ENCODE assay signal across 19 cellular contexts in genomic region chr3:99700637-99701268, GRCh38.
DNase-seq lines count a peak whose midpoint lies in the region; ATAC-seq and TF ChIP-seq lines count a peak whose summit lies in the region.
"Had no signal": no experiment of that assay in that cellular context is flagged by ENCODE, and none has a peak within 500 bp of the region (broad histone marks: within the 10 kb centered on the region; RNA-seq: fewer than 3 reads in every experiment).

No MANE protein-coding gene starts in this region.

- H3K4me3 Mint-ChIP-seq in HFFc6: no peak overlapping the region
- H3K4me3 Mint-ChIP-seq: activated naive CD4-positive, alpha-beta T cell treated with anti-CD3 and anti-CD28 coated beads, Interleukin-2, amount 50 U/mL, for 24 hours had no signal

- intact Hi-C loops in mammary epithelial cell (cut with micrococcal nuclease): loop anchor here (5.0 kb wide), 1 partner anchor 1068 kb away; no protein-coding TSS in a partner anchor
- intact Hi-C loops in sciatic nerve (cut with DNase I): no loop called here

- no peaks in the 10 kb centered on the region for H3K27me3 ChIP-seq in mammary epithelial cell (ENCODE audit: insufficient read depth, low read length)
- H3K27me3 ChIP-seq: stomach had no signal

- H3K27ac Mint-ChIP-seq in HFFc6: peak overlapping the region; percentile 8; the same call in 1 of the 2 replicates
- H3K27ac Mint-ChIP-seq: activated naive CD4-positive, alpha-beta T cell treated with anti-CD3 and anti-CD28 coated beads, Interleukin-2, amount 50 U/mL, for 24 hours; progenitor cell of endocrine pancreas had no signal

- WGBS in mammary epithelial cell (ENCODE audit: low coverage, missing lambda C conversion rate): 96% methylated on average over 8 of the region's 8 CpGs

- H3K4me3 ChIP-seq in mammary epithelial cell (replicated peaks in 1 of 3; ENCODE audit: insufficient read depth in 1 of 3, low read depth in 2 of 3, low read length in 3 of 3) (no peak overlapping the region), foreskin fibroblast (ENCODE audit: low read depth in 1 of 2, low read length in 2 of 2) (no peak overlapping the region)
- H3K4me3 ChIP-seq: stomach had no signal

- peaks cover 18% of the 10 kb centered on the region for H3K36me3 Mint-ChIP-seq in HFFc6 (ENCODE audit: low read depth)
- H3K36me3 Mint-ChIP-seq: activated naive CD4-positive, alpha-beta T cell treated with anti-CD3 and anti-CD28 coated beads, Interleukin-2, amount 50 U/mL, for 24 hours had no signal

- no peak for DNase-seq in HFFc6
- peak; percentile 11 for DNase-seq in mammary epithelial cell
- peak; percentile 48 to 71 for DNase-seq in foreskin fibroblast
- no peak for DNase-seq in sciatic nerve (ENCODE audit: low spot score)
- DNase-seq in NOMO-1 (lab: John Stamatoyannopoulos, UW; ENCODE audit: unreplicated experiment in 2 of 2): no peak
- no peak for DNase-seq in islet precursor cell
- DNase-seq in stimulated activated CD4-positive, alpha-beta T cell treated with anti-CD3 and anti-CD28 coated beads, Interleukin-15, amount 100 ng/mL, for 24 hours: no peak
- DNase-seq in COR-L47 (lab: John Stamatoyannopoulos, UW): no peak
- DNase-seq: activated CD4-positive, alpha-beta T cell treated with anti-CD3 and anti-CD28 coated beads, Interleukin-2, amount 50 U/mL, for 1 hour; activated T-cell treated with anti-CD3 and anti-CD28 coated beads, Interleukin-2, amount 50 U/mL, for 1 hour; AML-193; cerebellar nuclear complex; NCI-H1694 treated with DMSO at 0.1 percent for 48 hours; NCI-H446 treated with DMSO at 0.1 percent for 48 hours; stomach; T1000 had no signal

- no peaks in the 10 kb centered on the region for H4K20me1 ChIP-seq in mammary epithelial cell (ENCODE audit: insufficient read depth, low read length)

- H3K27ac ChIP-seq in mammary epithelial cell (ENCODE audit: insufficient read depth, low read depth, low read length): no peak overlapping the region
- H3K27ac ChIP-seq: stomach had no signal

- no peaks in the 10 kb centered on the region for H3K9me3 Mint-ChIP-seq in HFFc6
- H3K9me3 Mint-ChIP-seq: activated naive CD4-positive, alpha-beta T cell treated with anti-CD3 and anti-CD28 coated beads, Interleukin-2, amount 50 U/mL, for 24 hours had no signal

- CTCF ChIA-PET in mammary epithelial cell (lab: Charles Lee; ENCODE audit: low non-redundant PET): interaction anchor here (0.6 kb wide), 1 partner anchor 612 kb away, joined by 3 read pairs; no protein-coding TSS in a partner anchor

- dilution Hi-C loops in mammary epithelial cell (cut with HindIII; ENCODE audit: low sequenced_read_pairs): no loop called here

- no peak for TF ChIP-seq CTCF in HFFc6 (IDR thresholded peaks at IDR 0.05)
- TF ChIP-seq CTCF in mammary epithelial cell (conservative IDR thresholded peaks at IDR 0.05 in 1 of 2, IDR thresholded peaks at IDR 0.05 in 1 of 2; ENCODE audit: extremely low read depth in 1 of 2, insufficient read depth in 1 of 2, low read depth in 1 of 2, low read length in 2 of 2): no peak
- TF ChIP-seq CTCF in foreskin fibroblast (IDR thresholded peaks at IDR 0.05; ENCODE audit: low read depth, low read length): no peak

- no peaks in the 10 kb centered on the region for H3K9me3 ChIP-seq in mammary epithelial cell (replicated peaks; ENCODE audit: insufficient read depth, low read length)
- H3K9me3 ChIP-seq: stomach had no signal

- in situ Hi-C loops in mammary epithelial cell (cut with MboI; ENCODE audit: low sequenced_read_pairs in 2 of 2): no loop called here

- H3K27me3 Mint-ChIP-seq in HFFc6 (ENCODE audit: insufficient read depth): no peaks in the 10 kb centered on the region; the same call in 1 of the 2 replicates
- H3K27me3 Mint-ChIP-seq: progenitor cell of endocrine pancreas had no signal

- no peak overlapping the region for H2AFZ ChIP-seq in mammary epithelial cell (ENCODE audit: low read depth, low read length)

- no peak overlapping the region for H3K4me2 ChIP-seq in mammary epithelial cell (ENCODE audit: insufficient read depth, low read depth, low read length)

- no peaks in the 10 kb centered on the region for H3K79me2 ChIP-seq in mammary epithelial cell (ENCODE audit: insufficient read depth, low read length)

- H3K36me3 ChIP-seq in mammary epithelial cell (ENCODE audit: insufficient read depth, low read length): peaks cover 2% of the 10 kb centered on the region
- H3K36me3 ChIP-seq: stomach had no signal

- H3K9ac ChIP-seq in mammary epithelial cell (ENCODE audit: insufficient read depth, low read length): no peak overlapping the region

- no TSS peak for BruUV-seq in mammary epithelial cell (replicated peaks; lab: Mats Ljungman, UMichigan)

- peaks cover 60% of the 10 kb centered on the region for H3K4me1 Mint-ChIP-seq in HFFc6 (ENCODE audit: low read depth)
- H3K4me1 Mint-ChIP-seq: activated naive CD4-positive, alpha-beta T cell treated with anti-CD3 and anti-CD28 coated beads, Interleukin-2, amount 50 U/mL, for 24 hours had no signal

- peak; percentile 35 for ATAC-seq in sciatic nerve
- ATAC-seq: left lobe of liver had no signal

- H3K4me1 ChIP-seq in mammary epithelial cell (ENCODE audit: insufficient read depth, low read length): no peaks in the 10 kb centered on the region
- H3K4me1 ChIP-seq: stomach had no signal

Comparison
In these comparisons a context has a peak if more than half of its experiments do, and no peak if none do; other contexts are left out.
1. DNase-seq: peak in mammary epithelial cell (single experiment) and foreskin fibroblast (2 of 2); none in HFFc6 (single experiment), sciatic nerve (single experiment), NOMO-1 (0 of 2), islet precursor cell (single experiment), stimulated activated CD4-positive, alpha-beta T cell treated with anti-CD3 and anti-CD28 coated beads, Interleukin-15, amount 100 ng/mL, for 24 hours (single experiment) and COR-L47 (single experiment).